In the genomic region with DNA sequence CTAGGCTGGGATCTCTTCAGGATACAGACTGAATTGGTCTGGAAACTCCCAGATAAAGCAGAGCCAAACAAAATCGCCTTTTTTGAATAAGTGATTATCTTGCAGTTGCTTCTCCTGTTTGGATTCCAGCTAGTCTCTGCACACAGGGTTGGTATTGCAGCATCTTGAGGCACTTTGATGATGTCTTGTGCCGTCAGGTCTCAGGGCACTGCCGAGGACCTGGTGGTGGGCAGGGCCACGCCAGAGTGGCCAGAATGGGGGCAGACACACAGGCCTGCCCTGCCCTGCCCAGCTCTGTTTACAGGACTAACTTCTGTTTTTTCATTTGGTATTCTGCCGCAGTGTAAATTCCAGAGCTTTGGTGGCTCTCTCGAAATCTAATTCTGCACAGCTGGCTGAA, we compare ENCODE assay signal across 17 cellular contexts.
A peak's percentile ranks its signal among the peaks of the same experiment; 100 is the strongest.
DNase-seq lines count a peak whose midpoint lies in the region; ATAC-seq and TF ChIP-seq lines count a peak whose summit lies in the region.
"Had no signal": no experiment of that assay in that cellular context is flagged by ENCODE, and none has a peak within 500 bp of the region (broad histone marks: within the 10 kb centered on the region; RNA-seq: fewer than 3 reads in every experiment).

No MANE protein-coding gene starts in this region.

- H4K8ac ChIP-seq in mesenchymal stem cell (ENCODE audit: low read length), result no peak overlapping the region

- no peak overlapping the region for H3K27ac Mint-ChIP-seq in activated CD4-positive, alpha-beta memory T cell treated with anti-CD3 and anti-CD28 coated beads for 36 hours
- H3K27ac Mint-ChIP-seq in activated CD8-positive, alpha-beta memory T cell treated with anti-CD3 and anti-CD28 coated beads, Interleukin-2, amount 10 ng/mL, durations not matched to agents 7 days and 5 days, result no peak overlapping the region
- H3K27ac Mint-ChIP-seq: natural killer cell treated with Interleukin-12 subunit alpha and Interleukin-12 subunit beta and Interleukin-15 and Interleukin-18, amount 100 ng/mL, for 72 hours; T-helper 2 cell treated with Interferon-gamma antibody and Interleukin-4, amounts not matched to agents 5 μg/mL and 100 μg/mL, for 36 hours had no signal

- POLR2A ChIA-PET in A673 (lab: Charles Lee; ENCODE audit: low non-redundant PET), result interaction anchor here (0.6 kb wide), 1 partner anchor 385 kb away, joined by 3 read pairs; no protein-coding TSS in a partner anchor
- POLR2A ChIA-PET in activated CD4-positive, alpha-beta memory T cell treated with anti-CD3 and anti-CD28 coated beads for 36 hours (lab: Charles Lee), result no interaction called here

- H3K36me3 ChIP-seq in fibroblast of lung (ENCODE audit: control insufficient read depth, insufficient read depth, low read length), result no peaks in the 10 kb centered on the region
- no peaks in the 10 kb centered on the region for H3K36me3 ChIP-seq in mesenchymal stem cell (ENCODE audit: control insufficient read depth in 1 of 2, insufficient read depth in 2 of 2, low read depth in 1 of 2, low read length in 2 of 2)
- peaks cover 0 to 3% of the 10 kb centered on the region in 2 donors for H3K36me3 ChIP-seq in stomach smooth muscle (ENCODE audit: control insufficient read depth in 2 of 2, insufficient read depth in 2 of 2, low read length in 2 of 2)
- no peaks in the 10 kb centered on the region for H3K36me3 ChIP-seq in A673 (ENCODE audit: insufficient read depth, low read length, poor library complexity, severe bottlenecking)
- no peaks in the 10 kb centered on the region for H3K36me3 ChIP-seq in H7 (replicated peaks; ENCODE audit: control insufficient read depth, insufficient read depth, low read length)
- H3K36me3 ChIP-seq: right lobe of liver had no signal

- WGBS in mesenchymal stem cell, result 77% methylated on average over 6 of the region's 6 CpGs

- no peak overlapping the region for H2AK5ac ChIP-seq in mesenchymal stem cell (ENCODE audit: low read length, severe bottlenecking)

- peak overlapping the region; percentile 79 for H2AFZ ChIP-seq in fibroblast of lung (ENCODE audit: low read length)
- no peak overlapping the region for H2AFZ ChIP-seq in mesenchymal stem cell (ENCODE audit: low read depth, low read length)

- no TSS peak for BruUV-seq in A673 (replicated peaks; lab: Mats Ljungman, UMichigan)

- H2BK12ac ChIP-seq in mesenchymal stem cell (ENCODE audit: low read length in 2 of 2), result no peak overlapping the region

- H3K4me3 ChIP-seq in fibroblast of lung (replicated peaks in 1 of 4; ENCODE audit: control extremely low read depth in 1 of 4, insufficient read depth in 1 of 4, low read depth in 3 of 4, low read length in 4 of 4), result peak overlapping the region in 2 of 4 experiments; percentile 15 to 42
- peak overlapping the region in 1 of 2 experiments; percentile 74 for H3K4me3 ChIP-seq in mesenchymal stem cell (ENCODE audit: insufficient read depth in 1 of 2, low read depth in 1 of 2, low read length in 2 of 2)
- H3K4me3 ChIP-seq in stomach smooth muscle (ENCODE audit: low read length in 2 of 2), result peak overlapping the region; percentile 18 to 57
- no peak overlapping the region for H3K4me3 ChIP-seq in A673 (ENCODE audit: low read depth, low read length, poor library complexity, severe bottlenecking)
- no peak overlapping the region for H3K4me3 ChIP-seq in H7 (ENCODE audit: insufficient read depth, low read depth, low read length)
- H3K4me3 ChIP-seq: right lobe of liver had no signal

- H3K14ac ChIP-seq in mesenchymal stem cell (ENCODE audit: low read length in 2 of 2), result peak overlapping the region in 1 of 2 experiments; percentile 78

- no peak overlapping the region for H3K23ac ChIP-seq in mesenchymal stem cell (ENCODE audit: low read length in 2 of 2)

- no peak overlapping the region for H2BK5ac ChIP-seq in mesenchymal stem cell (ENCODE audit: low read depth, low read length, poor library complexity, severe bottlenecking)

- H3K36me3 Mint-ChIP-seq in activated CD4-positive, alpha-beta memory T cell treated with anti-CD3 and anti-CD28 coated beads for 36 hours, result no peaks in the 10 kb centered on the region
- H3K36me3 Mint-ChIP-seq in activated CD8-positive, alpha-beta memory T cell treated with anti-CD3 and anti-CD28 coated beads, Interleukin-2, amount 10 ng/mL, durations not matched to agents 7 days and 5 days, result peaks cover 5% of the 10 kb centered on the region
- H3K36me3 Mint-ChIP-seq: natural killer cell treated with Interleukin-12 subunit alpha and Interleukin-12 subunit beta and Interleukin-15 and Interleukin-18, amount 100 ng/mL, for 72 hours had no signal

- H3K9me3 ChIP-seq in fibroblast of lung (ENCODE audit: control insufficient read depth, insufficient read depth, low read depth, low read length) (no peaks in the 10 kb centered on the region), mesenchymal stem cell (ENCODE audit: control insufficient read depth, low read length) (no peaks in the 10 kb centered on the region), stomach smooth muscle (ENCODE audit: control insufficient read depth in 2 of 2, low read length in 2 of 2) (no peaks in the 10 kb centered on the region), A673 (ENCODE audit: low read depth, low read length, poor library complexity, severe bottlenecking) (no peaks in the 10 kb centered on the region)
- H3K9me3 ChIP-seq: right lobe of liver had no signal

- H4K20me1 ChIP-seq in fibroblast of lung (ENCODE audit: control insufficient read depth, extremely low read depth, insufficient read depth, low read length), result no peaks in the 10 kb centered on the region

- H3K4me1 Mint-ChIP-seq in activated CD4-positive, alpha-beta memory T cell treated with anti-CD3 and anti-CD28 coated beads for 36 hours (ENCODE audit: low read depth), result peaks cover 11% of the 10 kb centered on the region
- peaks cover 6% of the 10 kb centered on the region for H3K4me1 Mint-ChIP-seq in activated CD8-positive, alpha-beta memory T cell treated with anti-CD3 and anti-CD28 coated beads, Interleukin-2, amount 10 ng/mL, durations not matched to agents 7 days and 5 days

- peak overlapping the region; percentile 13 for H3K9ac ChIP-seq in fibroblast of lung (ENCODE audit: insufficient read depth, low read length)
- H3K9ac ChIP-seq in mesenchymal stem cell (ENCODE audit: low read length), result peak overlapping the region; percentile 71
- H3K9ac ChIP-seq in stomach smooth muscle (ENCODE audit: low read length in 2 of 2), result no peak overlapping the region

- intact Hi-C loops in A673 (cut with micrococcal nuclease; ENCODE audit: unreplicated experiment), result no loop called here
- intact Hi-C loops in activated CD4-positive, alpha-beta memory T cell treated with anti-CD3 and anti-CD28 coated beads for 36 hours (cut with micrococcal nuclease), result no loop called here

- H3K4me2 ChIP-seq in fibroblast of lung (ENCODE audit: extremely low read depth, insufficient read depth, low read length) (peak overlapping the region; percentile 90), mesenchymal stem cell (ENCODE audit: low read length, poor library complexity, severe bottlenecking) (peak overlapping the region; percentile 20)

- no peaks in the 10 kb centered on the region for H3K27me3 Mint-ChIP-seq in activated CD4-positive, alpha-beta memory T cell treated with anti-CD3 and anti-CD28 coated beads for 36 hours
- no peaks in the 10 kb centered on the region for H3K27me3 Mint-ChIP-seq in activated CD8-positive, alpha-beta memory T cell treated with anti-CD3 and anti-CD28 coated beads, Interleukin-2, amount 10 ng/mL, durations not matched to agents 7 days and 5 days
- H3K27me3 Mint-ChIP-seq: natural killer cell treated with Interleukin-12 subunit alpha and Interleukin-12 subunit beta and Interleukin-15 and Interleukin-18, amount 100 ng/mL, for 72 hours had no signal

- H3K4ac ChIP-seq in mesenchymal stem cell (ENCODE audit: low read depth in 1 of 2, low read length in 2 of 2), result no peak overlapping the region

- H3K4me3 Mint-ChIP-seq in activated CD4-positive, alpha-beta memory T cell treated with anti-CD3 and anti-CD28 coated beads for 36 hours, result no peak overlapping the region
- H3K4me3 Mint-ChIP-seq in activated CD8-positive, alpha-beta memory T cell treated with anti-CD3 and anti-CD28 coated beads, Interleukin-2, amount 10 ng/mL, durations not matched to agents 7 days and 5 days, result no peak overlapping the region
- H3K4me3 Mint-ChIP-seq: natural killer cell treated with Interleukin-12 subunit alpha and Interleukin-12 subunit beta and Interleukin-15 and Interleukin-18, amount 100 ng/mL, for 72 hours; T-helper 2 cell treated with Interferon-gamma antibody and Interleukin-4, amounts not matched to agents 5 μg/mL and 100 μg/mL, for 36 hours had no signal

- H4K91ac ChIP-seq in mesenchymal stem cell (ENCODE audit: low read length), result no peak overlapping the region

- CTCF ChIA-PET in A673 (lab: Charles Lee), result no interaction called here
- CTCF ChIA-PET in activated CD4-positive, alpha-beta memory T cell treated with anti-CD3 and anti-CD28 coated beads for 36 hours (lab: Charles Lee), result no interaction called here
- CTCF ChIA-PET in activated CD8-positive, alpha-beta memory T cell treated with anti-CD3 and anti-CD28 coated beads, Interleukin-2, amount 10 ng/mL, durations not matched to agents 7 days and 5 days (lab: Charles Lee), result no interaction called here

- no peaks in the 10 kb centered on the region for H3K79me2 ChIP-seq in fibroblast of lung (ENCODE audit: control insufficient read depth, insufficient read depth, low read length)

- DNase-seq in GM04504 (ENCODE audit: low read depth) (peak; percentile 2), fibroblast of lung (ENCODE audit: low read depth in 2 of 2) (peak in 1 of 2 donors; percentile 4), mesenchymal stem cell (no peak), A673 (ENCODE audit: low spot score) (no peak), H7 (no peak)
- DNase-seq in activated CD4-positive, alpha-beta memory T cell treated with anti-CD3 and anti-CD28 coated beads for 36 hours, result no peak
- DNase-seq in activated CD8-positive, alpha-beta memory T cell treated with anti-CD3 and anti-CD28 coated beads, Interleukin-2, amount 10 ng/mL, durations not matched to agents 7 days and 5 days, result no peak
- DNase-seq: activated CD4-positive, alpha-beta T cell treated with anti-CD3 and anti-CD28 coated beads for 4 hours; amygdala; foreskin keratinocyte; NCI-H2081; NCI-H748 treated with DMSO at 0.1 percent for 48 hours; right lobe of liver had no signal

- ATAC-seq in activated CD8-positive, alpha-beta memory T cell treated with anti-CD3 and anti-CD28 coated beads, Interleukin-2, amount 10 ng/mL, durations not matched to agents 7 days and 5 days, result no peak
- ATAC-seq: foreskin keratinocyte; natural killer cell treated with Interleukin-12 subunit alpha and Interleukin-12 subunit beta and Interleukin-15 and Interleukin-18, amount 100 ng/mL, for 72 hours had no signal

- H2BK120ac ChIP-seq in mesenchymal stem cell (ENCODE audit: low read depth, low read length), result no peak overlapping the region

- no peak overlapping the region for H2BK15ac ChIP-seq in mesenchymal stem cell (ENCODE audit: low read depth, poor library complexity, severe bottlenecking)

- H3K4me1 ChIP-seq in fibroblast of lung (ENCODE audit: control insufficient read depth, extremely low read depth, insufficient read depth, low read length), result no peaks in the 10 kb centered on the region
- H3K4me1 ChIP-seq in mesenchymal stem cell (ENCODE audit: control insufficient read depth, insufficient read depth, low read depth, low read length), result peaks cover 5% of the 10 kb centered on the region
- peaks cover 4% of the 10 kb centered on the region for H3K4me1 ChIP-seq in stomach smooth muscle (ENCODE audit: control insufficient read depth, insufficient read depth, low read length)
- H3K4me1 ChIP-seq in A673 (ENCODE audit: insufficient read depth, low read length, poor library complexity, severe bottlenecking), result no peaks in the 10 kb centered on the region
- H3K4me1 ChIP-seq: right lobe of liver had no signal

- H3K79me1 ChIP-seq in mesenchymal stem cell (replicated peaks; ENCODE audit: low read length, poor library complexity, severe bottlenecking), result no peaks in the 10 kb centered on the region

- H3K9me3 Mint-ChIP-seq in activated CD4-positive, alpha-beta memory T cell treated with anti-CD3 and anti-CD28 coated beads for 36 hours, result no peaks in the 10 kb centered on the region
- H3K9me3 Mint-ChIP-seq in activated CD8-positive, alpha-beta memory T cell treated with anti-CD3 and anti-CD28 coated beads, Interleukin-2, amount 10 ng/mL, durations not matched to agents 7 days and 5 days (ENCODE audit: low read depth), result no peaks in the 10 kb centered on the region
- H3K9me3 Mint-ChIP-seq: natural killer cell treated with Interleukin-12 subunit alpha and Interleukin-12 subunit beta and Interleukin-15 and Interleukin-18, amount 100 ng/mL, for 72 hours; T-helper 2 cell treated with Interferon-gamma antibody and Interleukin-4, amounts not matched to agents 5 μg/mL and 100 μg/mL, for 36 hours had no signal

- TF ChIP-seq CTCF in fibroblast of lung (conservative IDR thresholded peaks at IDR 0.05 in 1 of 2, IDR thresholded peaks at IDR 0.05 in 1 of 2; ENCODE audit: low read depth in 1 of 2, low read length in 2 of 2) (no peak), A673 (conservative IDR thresholded peaks at IDR 0.05; ENCODE audit: low read depth, low read length) (no peak)

- no peaks in the 10 kb centered on the region for H3K27me3 ChIP-seq in fibroblast of lung (ENCODE audit: control insufficient read depth, insufficient read depth, low read length)
- no peaks in the 10 kb centered on the region for H3K27me3 ChIP-seq in mesenchymal stem cell (ENCODE audit: control insufficient read depth in 1 of 2, insufficient read depth in 1 of 2, low read length in 2 of 2)
- H3K27me3 ChIP-seq in stomach smooth muscle (ENCODE audit: control insufficient read depth in 1 of 2, insufficient read depth in 2 of 2, low read length in 2 of 2), result no peaks in the 10 kb centered on the region
- no peaks in the 10 kb centered on the region for H3K27me3 ChIP-seq in A673 (replicated peaks; ENCODE audit: insufficient read depth, low read depth, low read length, poor library complexity)
- no peaks in the 10 kb centered on the region for H3K27me3 ChIP-seq in H7 (ENCODE audit: control insufficient read depth, insufficient read depth, low read length)
- H3K27me3 ChIP-seq: foreskin keratinocyte, right lobe of liver had no signal

- no peak overlapping the region for H3K18ac ChIP-seq in mesenchymal stem cell (ENCODE audit: low read depth in 1 of 2, low read length in 2 of 2)

- H3K27ac ChIP-seq in fibroblast of lung (ENCODE audit: insufficient read depth, low read length) (peak overlapping the region; percentile 35), mesenchymal stem cell (ENCODE audit: low read length, poor library complexity, severe bottlenecking) (peak overlapping the region; percentile 61), stomach smooth muscle (ENCODE audit: low read length) (no peak overlapping the region), A673 (ENCODE audit: low read depth, low read length, poor library complexity, severe bottlenecking) (no peak overlapping the region)
- H3K27ac ChIP-seq: C4-2B, foreskin keratinocyte, right lobe of liver had no signal

Comparison
In these comparisons a context has a peak if more than half of its experiments do, and no peak if none do; other contexts are left out.
1. H3K27ac ChIP-seq: peak in fibroblast of lung (single experiment) and mesenchymal stem cell (single experiment); none in stomach smooth muscle (single experiment) and A673 (single experiment).
2. H3K4me3 ChIP-seq: peak in stomach smooth muscle (2 of 2); none in A673 (single experiment) and H7 (single experiment).
3. H3K9ac ChIP-seq: peak in fibroblast of lung (single experiment) and mesenchymal stem cell (single experiment); none in stomach smooth muscle (0 of 2).